18 cellular contexts compared by ENCODE assay signal in genomic region chr18:23752796-23753195, GRCh38.
A peak's percentile ranks its signal among the peaks of the same experiment; 100 is the strongest.
DNase-seq lines count a peak whose midpoint lies in the region; ATAC-seq and TF ChIP-seq lines count a peak whose summit lies in the region.
"Had no signal": no experiment of that assay in that cellular context is flagged by ENCODE, and none has a peak within 500 bp of the region (broad histone marks: within the 10 kb centered on the region; RNA-seq: fewer than 3 reads in every experiment).

No MANE protein-coding gene starts in this region.

- ATAC-seq in SK-N-SH treated with all-trans-retinoic acid at 6 μM for 48 hours, result peak; percentile 76
- ATAC-seq: naive thymus-derived CD8-positive, alpha-beta T cell had no signal

- no peak overlapping the region for H3K27ac Mint-ChIP-seq in endodermal cell
- H3K27ac Mint-ChIP-seq: activated naive CD4-positive, alpha-beta T cell treated with anti-CD3 and anti-CD28 coated beads for 36 hours; CD4-positive, CD25-positive, alpha-beta regulatory T cell; naive thymus-derived CD8-positive, alpha-beta T cell had no signal

- H3K79me2 ChIP-seq in SK-N-SH (ENCODE audit: insufficient read depth), result no peaks in the 10 kb centered on the region

- no peak overlapping the region for H2AFZ ChIP-seq in SK-N-SH (ENCODE audit: low read depth)

- H4K20me1 ChIP-seq in SK-N-SH (ENCODE audit: insufficient read depth), result no peaks in the 10 kb centered on the region

- intact Hi-C loops in testis (cut with DNase I; ENCODE audit: low total_unique reads), result no loop called here

- H3K27me3 Mint-ChIP-seq in endodermal cell (ENCODE audit: insufficient read depth), result no peaks in the 10 kb centered on the region

- peaks cover 0 to 2% of the 10 kb centered on the region in 2 experiments; a peak in 1 of 4 replicates for H3K4me1 ChIP-seq in SK-N-SH (ENCODE audit: control insufficient read depth in 1 of 2, insufficient read depth in 2 of 2, low read depth in 1 of 2, low read length in 1 of 2)
- H3K4me1 ChIP-seq in endodermal cell (ENCODE audit: control insufficient read depth, insufficient read depth, low read length), result no peaks in the 10 kb centered on the region
- H3K4me1 ChIP-seq in testis, result no peaks in the 10 kb centered on the region

- TF ChIP-seq EP300 in SK-N-SH (IDR thresholded peaks at IDR 0.05; ENCODE audit: borderline replicate concordance in 1 of 2, low read depth in 1 of 2, low read length in 1 of 2), result no peak

- H3K9ac ChIP-seq in SK-N-SH (no peak overlapping the region), endodermal cell (ENCODE audit: extremely low read depth, low read length, poor library complexity, severe bottlenecking) (no peak overlapping the region)

- H3K4me3 ChIP-seq in SK-N-SH (ENCODE audit: low read depth in 2 of 2, low read length in 1 of 2) (no peak overlapping the region), endodermal cell (ENCODE audit: low read length) (no peak overlapping the region), testis (no peak overlapping the region)
- H3K4me3 ChIP-seq: SK-N-MC had no signal

- no peaks in the 10 kb centered on the region for H3K9me3 ChIP-seq in SK-N-SH
- no peaks in the 10 kb centered on the region for H3K9me3 ChIP-seq in endodermal cell (ENCODE audit: control insufficient read depth, low read length)
- H3K9me3 ChIP-seq in testis, result no peaks in the 10 kb centered on the region

- H3K27ac ChIP-seq in SK-N-SH (ENCODE audit: low read depth in 2 of 2, low read length in 1 of 2) (no peak overlapping the region), endodermal cell (ENCODE audit: low read depth, low read length) (peak overlapping the region; percentile 33), testis (no peak overlapping the region)
- H3K27ac ChIP-seq: 22Rv1, HL-60, SK-N-MC had no signal

- H3K36me3 ChIP-seq in SK-N-SH (replicated peaks in 1 of 2; ENCODE audit: control insufficient read depth in 1 of 2, insufficient read depth in 2 of 2, low read length in 1 of 2) (no peaks in the 10 kb centered on the region), endodermal cell (ENCODE audit: control insufficient read depth, insufficient read depth, low read length) (no peaks in the 10 kb centered on the region), testis (ENCODE audit: low read depth, missing control alignments) (no peaks in the 10 kb centered on the region)

- no peaks in the 10 kb centered on the region for H3F3A ChIP-seq in SK-N-SH (replicated peaks; ENCODE audit: insufficient read depth)

- H3K9me2 ChIP-seq in SK-N-SH, result no peaks in the 10 kb centered on the region

- no peak overlapping the region for H3K4me3 Mint-ChIP-seq in endodermal cell
- H3K4me3 Mint-ChIP-seq: activated naive CD4-positive, alpha-beta T cell treated with anti-CD3 and anti-CD28 coated beads for 36 hours; CD4-positive, CD25-positive, alpha-beta regulatory T cell; naive thymus-derived CD8-positive, alpha-beta T cell had no signal

- POLR2A ChIA-PET in SK-N-SH (lab: Yijun Ruan, JAX), result no interaction called here

- H3K4me2 ChIP-seq in SK-N-SH, result no peak overlapping the region

- H3K36me3 Mint-ChIP-seq in endodermal cell (ENCODE audit: low read depth), result no peaks in the 10 kb centered on the region
- H3K36me3 Mint-ChIP-seq: CD4-positive, CD25-positive, alpha-beta regulatory T cell; naive thymus-derived CD8-positive, alpha-beta T cell had no signal

- TF ChIP-seq POLR2A in testis (IDR thresholded peaks at IDR 0.05), result no peak

- CTCF ChIA-PET in SK-N-SH (lab: Yijun Ruan, JAX), result interaction anchor here (0.8 to 1.2 kb wide), 2 partner anchors 18 to 22 kb away, joined by 3 to 4 read pairs; no protein-coding TSS in a partner anchor

- no peaks in the 10 kb centered on the region for H3K27me3 ChIP-seq in SK-N-SH (ENCODE audit: insufficient read depth)
- H3K27me3 ChIP-seq in endodermal cell (ENCODE audit: control insufficient read depth, insufficient read depth, low read length, poor library complexity, severe bottlenecking), result no peaks in the 10 kb centered on the region
- no peaks in the 10 kb centered on the region for H3K27me3 ChIP-seq in testis

- WGBS in SK-N-SH (ENCODE audit: low lambda C conversion rate), result 90% methylated on average over 1 of the region's 1 CpG
- 17 to 83% methylated on average over 1 of the region's 1 CpG for WGBS in endodermal cell (ENCODE audit: insufficient coverage in 1 of 2, insufficient read length in 1 of 2), 2 experiments
- 36 to 67% methylated on average over 1 of the region's 1 CpG for WGBS in testis, 2 donors

- peaks cover 7% of the 10 kb centered on the region for H3K4me1 Mint-ChIP-seq in endodermal cell
- H3K4me1 Mint-ChIP-seq: CD4-positive, CD25-positive, alpha-beta regulatory T cell; naive thymus-derived CD8-positive, alpha-beta T cell had no signal

- TF ChIP-seq CTCF in SK-N-SH (IDR thresholded peaks at IDR 0.05) (no peak), endodermal cell (conservative IDR thresholded peaks at IDR 0.05) (no peak), testis (IDR thresholded peaks at IDR 0.05) (no peak)

- TF ChIP-seq RAD21 in SK-N-SH (IDR thresholded peaks at IDR 0.05; ENCODE audit: low read length), result no peak

- peaks cover 1% of the 10 kb centered on the region for H3K9me3 Mint-ChIP-seq in endodermal cell
- H3K9me3 Mint-ChIP-seq: activated naive CD4-positive, alpha-beta T cell treated with anti-CD3 and anti-CD28 coated beads for 36 hours had no signal

- DNase-seq in SK-N-SH, result no peak
- no peak for DNase-seq in endodermal cell
- peak; percentile 11 for DNase-seq in iris pigment epithelial cell (ENCODE audit: low read depth)
- peak; percentile 42 for DNase-seq in testis
- DNase-seq in middle frontal gyrus (ENCODE audit: extremely low spot score, low spot score), result no peak
- no peak for DNase-seq in NCI-H2029 (lab: John Stamatoyannopoulos, UW)
- no peak for DNase-seq in stimulated activated CD4-positive, alpha-beta T cell treated with anti-CD3 and anti-CD28 coated beads, Interleukin-1b, Interleukin-23, amount 100 ng/mL, for 48 hours
- DNase-seq: activated CD4-positive, alpha-beta T cell treated with anti-CD3 and anti-CD28 coated beads for 48 hours; activated naive CD4-positive, alpha-beta T cell treated with anti-CD3 and anti-CD28 coated beads for 36 hours; CD4-positive, CD25-positive, alpha-beta regulatory T cell; central memory CD4-positive, alpha-beta T cell; KG1; naive thymus-derived CD8-positive, alpha-beta T cell; stimulated activated CD4-positive, alpha-beta T cell treated with anti-CD3 and anti-CD28 coated beads, Interleukin-4, amount 100 ng/mL, for 24 hours had no signal

TF ChIP-seq in SK-N-SH treated with all-trans-retinoic acid at 6 μM for 48 hours, 23 proteins besides CTCF, POLR2A, EP300 and RAD21:
- TF ChIP-seq ZFP3 (CRISPR knock-in tag; IDR thresholded peaks at IDR 0.05), result no peak
- TF ChIP-seq ZNF565 (CRISPR knock-in tag; conservative IDR thresholded peaks at IDR 0.05; ENCODE audit: low read depth), result no peak
- no peak for TF ChIP-seq ZFP30 (CRISPR knock-in tag; IDR thresholded peaks at IDR 0.05)
- TF ChIP-seq ZC3H10 (CRISPR knock-in tag; IDR thresholded peaks at IDR 0.05), result no peak
- TF ChIP-seq ESRRG (CRISPR knock-in tag; IDR thresholded peaks at IDR 0.05), result no peak

TF ChIP-seq in SK-N-SH, 30 proteins besides CTCF, POLR2A, EP300 and RAD21 (continues in another document):
- TF ChIP-seq YY1 (IDR thresholded peaks at IDR 0.05; ENCODE audit: low read depth) (no peak), FOSL2 (IDR thresholded peaks at IDR 0.05; ENCODE audit: borderline replicate concordance, low read depth) (no peak), MEF2A (IDR thresholded peaks at IDR 0.05; ENCODE audit: borderline replicate concordance, low read depth) (no peak), GABPA (IDR thresholded peaks at IDR 0.05; ENCODE audit: low read depth) (no peak), USF2 (IDR thresholded peaks at IDR 0.05; ENCODE audit: borderline replicate concordance, low read depth, low read length) (no peak), TCF12 (IDR thresholded peaks at IDR 0.05) (no peak), TAF1 (IDR thresholded peaks at IDR 0.05; ENCODE audit: borderline replicate concordance, low read depth, low read length) (no peak), EZH2phosphoT487 (IDR thresholded peaks at IDR 0.05; ENCODE audit: borderline replicate concordance, low read depth) (no peak), JUND (IDR thresholded peaks at IDR 0.05) (no peak)
- TF ChIP-seq, protein P1, sequence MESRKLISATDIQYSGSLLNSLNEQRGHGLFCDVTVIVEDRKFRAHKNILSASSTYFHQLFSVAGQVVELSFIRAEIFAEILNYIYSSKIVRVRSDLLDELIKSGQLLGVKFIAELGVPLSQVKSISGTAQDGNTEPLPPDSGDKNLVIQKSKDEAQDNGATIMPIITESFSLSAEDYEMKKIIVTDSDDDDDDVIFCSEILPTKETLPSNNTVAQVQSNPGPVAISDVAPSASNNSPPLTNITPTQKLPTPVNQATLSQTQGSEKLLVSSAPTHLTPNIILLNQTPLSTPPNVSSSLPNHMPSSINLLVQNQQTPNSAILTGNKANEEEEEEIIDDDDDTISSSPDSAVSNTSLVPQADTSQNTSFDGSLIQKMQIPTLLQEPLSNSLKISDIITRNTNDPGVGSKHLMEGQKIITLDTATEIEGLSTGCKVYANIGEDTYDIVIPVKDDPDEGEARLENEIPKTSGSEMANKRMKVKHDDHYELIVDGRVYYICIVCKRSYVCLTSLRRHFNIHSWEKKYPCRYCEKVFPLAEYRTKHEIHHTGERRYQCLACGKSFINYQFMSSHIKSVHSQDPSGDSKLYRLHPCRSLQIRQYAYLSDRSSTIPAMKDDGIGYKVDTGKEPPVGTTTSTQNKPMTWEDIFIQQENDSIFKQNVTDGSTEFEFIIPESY (IDR thresholded peaks at IDR 0.05; ENCODE audit: borderline replicate concordance, low read depth), result no peak

Comparison
In these comparisons a context has a peak if more than half of its experiments do, and no peak if none do; other contexts are left out.
1. DNase-seq: peak in iris pigment epithelial cell (single experiment) and testis (single experiment); none in SK-N-SH (single experiment), endodermal cell (single experiment), middle frontal gyrus (single experiment), NCI-H2029 (single experiment) and stimulated activated CD4-positive, alpha-beta T cell treated with anti-CD3 and anti-CD28 coated beads, Interleukin-1b, Interleukin-23, amount 100 ng/mL, for 48 hours (single experiment).